In genomic region chr5:111738118-111738517, GRCh38 we compare ENCODE assay signal across 26 cellular contexts. TPM values are rescaled to one million over a fixed set of nuclear protein-coding genes. Genes with fewer than 3 reads are reported as not detected.
DNase-seq lines count a peak whose midpoint lies in the region; ATAC-seq, FAIRE-seq and TF ChIP-seq lines count a peak whose summit lies in the region.
"Had no signal": no experiment of that assay in that cellular context is flagged by ENCODE, and none has a peak within 500 bp of the region (broad histone marks: within the 10 kb centered on the region; RNA-seq: fewer than 3 reads in every experiment).

No MANE protein-coding gene starts in this region.

- H3K9me3 ChIP-seq in astrocyte (ENCODE audit: insufficient read depth, low read depth, low read length) (no peaks in the 10 kb centered on the region), liver (ENCODE audit: control insufficient read depth in 4 of 4, low read length in 3 of 4) (no peaks in the 10 kb centered on the region), skeletal muscle satellite cell (replicated peaks; ENCODE audit: low read length) (no peaks in the 10 kb centered on the region)
- H3K9me3 ChIP-seq: tibial artery had no signal

- FAIRE-seq in astrocyte (lab: Jason Lieb, UNC) (no peak), H54 (lab: Jason Lieb, UNC) (no peak)
- FAIRE-seq: endothelial cell of umbilical vein had no signal

- peak overlapping the region; percentile 60 for H3K27ac Mint-ChIP-seq in astrocyte (ENCODE audit: unreplicated experiment)
- H3K27ac Mint-ChIP-seq: activated naive CD4-positive, alpha-beta T cell treated with anti-CD3 and anti-CD28 coated beads, Interleukin-2, amount 50 U/mL, for 24 hours; activated T-helper 17 cell treated with anti-CD3 and anti-CD28 coated beads, Interleukin-2, amount 50 U/mL, for 72 hours; CD4-positive, CD25-positive, alpha-beta regulatory T cell; IgD-negative memory B cell; memory B cell; stimulated activated naive CD8-positive, alpha-beta T cell treated with anti-CD3 and anti-CD28 coated beads, Interleukin-15, Interleukin-2, amounts not matched to agents 100 ng/mL and 50 ng/mL, for 24 hours had no signal

- H2AFZ ChIP-seq in astrocyte (ENCODE audit: low read depth, low read length) = no peak overlapping the region

- peak overlapping the region; percentile 26 for H3K9ac ChIP-seq in astrocyte (ENCODE audit: low read length)
- H3K9ac ChIP-seq in liver (ENCODE audit: low read depth in 1 of 2, low read length in 2 of 2) = no peak overlapping the region
- peak overlapping the region; percentile 10 for H3K9ac ChIP-seq in skeletal muscle satellite cell (ENCODE audit: low read depth, low read length)

- no peaks in the 10 kb centered on the region for H4K20me1 ChIP-seq in astrocyte (ENCODE audit: insufficient read depth, low read length)

- H3K4me2 ChIP-seq in astrocyte (ENCODE audit: low read length) (peak overlapping the region; percentile 40), skeletal muscle satellite cell (ENCODE audit: low read length) (peak overlapping the region; percentile 6)

- DNase-seq in HCEC 1CT = peak; percentile 59
- DNase-seq in astrocyte (ENCODE audit: low read depth) = peak; percentile 77
- DNase-seq in activated T-cell treated with anti-CD3 and anti-CD28 coated beads for 4 hours = no peak
- no peak for DNase-seq in H54 (ENCODE audit: insufficient read length, low spot score)
- DNase-seq in COLO668 (lab: John Stamatoyannopoulos, UW; ENCODE audit: unreplicated experiment) = no peak
- DNase-seq: activated CD4-positive, alpha-beta T cell treated with anti-CD3 and anti-CD28 coated beads, Interleukin-2, amount 50 U/mL, for 4 hours; anterior cingulate cortex; CD4-positive, CD25-positive, alpha-beta regulatory T cell; central memory CD4-positive, alpha-beta T cell; dermis blood vessel endothelial cell; head of caudate nucleus; NCI-H2029 treated with DMSO at 0.1 percent for 48 hours; NCI-H226; NCI-H774; nucleus accumbens; T-helper 9 cell; tibial artery had no signal

- WGBS in liver = 50% methylated on average over 5 of the region's 5 CpGs

- no peak overlapping the region for H3K4me3 Mint-ChIP-seq in astrocyte (ENCODE audit: unreplicated experiment)
- H3K4me3 Mint-ChIP-seq: activated naive CD4-positive, alpha-beta T cell treated with anti-CD3 and anti-CD28 coated beads, Interleukin-2, amount 50 U/mL, for 24 hours; activated T-helper 17 cell treated with anti-CD3 and anti-CD28 coated beads, Interleukin-2, amount 50 U/mL, for 72 hours; CD4-positive, CD25-positive, alpha-beta regulatory T cell; IgD-negative memory B cell; memory B cell; stimulated activated naive CD8-positive, alpha-beta T cell treated with anti-CD3 and anti-CD28 coated beads, Interleukin-15, Interleukin-2, amounts not matched to agents 100 ng/mL and 50 ng/mL, for 24 hours had no signal

- H3K36me3 ChIP-seq in astrocyte (ENCODE audit: insufficient read depth, low read length) (peaks cover 18% of the 10 kb centered on the region), liver (ENCODE audit: control insufficient read depth in 4 of 4, insufficient read depth in 3 of 4, low read depth in 1 of 4, low read length in 3 of 4) (peaks cover 0 to 11% (median 0%) of the 10 kb centered on the region in 4 donors), skeletal muscle satellite cell (ENCODE audit: insufficient read depth, low read length) (peaks cover 40% of the 10 kb centered on the region)
- H3K36me3 ChIP-seq: tibial artery had no signal

- TF ChIP-seq CTCF in astrocyte (IDR thresholded peaks at IDR 0.05; ENCODE audit: insufficient read depth, low read depth, low read length) = no peak
- no peak for TF ChIP-seq CTCF in liver (IDR thresholded peaks at IDR 0.05; ENCODE audit: low read depth, low read length, missing input control)

- no peak for ATAC-seq in GM21526 (IDR thresholded peaks at IDR 0.05; ENCODE audit: low FRiP score, unreplicated experiment)
- ATAC-seq: activated T-helper 17 cell treated with anti-CD3 and anti-CD28 coated beads, Interleukin-2, amount 50 U/mL, for 72 hours had no signal

- peak overlapping the region; percentile 80 for H3K27ac ChIP-seq in astrocyte (ENCODE audit: low read depth, low read length)
- peak overlapping the region; percentile 43 to 69 for H3K27ac ChIP-seq in liver (ENCODE audit: low read depth in 1 of 2, low read length in 2 of 2)

- TF ChIP-seq RAD21 in liver (IDR thresholded peaks at IDR 0.05) = peak; percentile 4 to 29

- no peaks in the 10 kb centered on the region for H3K9me3 Mint-ChIP-seq in astrocyte (ENCODE audit: unreplicated experiment)
- H3K9me3 Mint-ChIP-seq: activated naive CD4-positive, alpha-beta T cell treated with anti-CD3 and anti-CD28 coated beads, Interleukin-2, amount 50 U/mL, for 24 hours; activated T-helper 17 cell treated with anti-CD3 and anti-CD28 coated beads, Interleukin-2, amount 50 U/mL, for 72 hours; CD4-positive, CD25-positive, alpha-beta regulatory T cell; IgD-negative memory B cell; memory B cell; stimulated activated naive CD8-positive, alpha-beta T cell treated with anti-CD3 and anti-CD28 coated beads, Interleukin-15, Interleukin-2, amounts not matched to agents 100 ng/mL and 50 ng/mL, for 24 hours had no signal

- H3K36me3 Mint-ChIP-seq in astrocyte (ENCODE audit: low read depth, unreplicated experiment) = peaks cover 9% of the 10 kb centered on the region
- H3K36me3 Mint-ChIP-seq: activated naive CD4-positive, alpha-beta T cell treated with anti-CD3 and anti-CD28 coated beads, Interleukin-2, amount 50 U/mL, for 24 hours; CD4-positive, CD25-positive, alpha-beta regulatory T cell; IgD-negative memory B cell; memory B cell had no signal

- H3K4me1 Mint-ChIP-seq in astrocyte (ENCODE audit: low read depth, unreplicated experiment) = peaks cover 75% of the 10 kb centered on the region
- H3K4me1 Mint-ChIP-seq: CD4-positive, CD25-positive, alpha-beta regulatory T cell had no signal

- no peaks in the 10 kb centered on the region for H3K27me3 Mint-ChIP-seq in astrocyte (ENCODE audit: low read depth, unreplicated experiment)
- H3K27me3 Mint-ChIP-seq: stimulated activated naive CD8-positive, alpha-beta T cell treated with anti-CD3 and anti-CD28 coated beads, Interleukin-15, Interleukin-2, amounts not matched to agents 100 ng/mL and 50 ng/mL, for 24 hours had no signal

- no peak overlapping the region for H3K4me3 ChIP-seq in astrocyte (ENCODE audit: insufficient read depth, low read depth, low read length)
- no peak overlapping the region for H3K4me3 ChIP-seq in liver (ENCODE audit: low read depth in 1 of 3, low read length in 3 of 3)
- no peak overlapping the region for H3K4me3 ChIP-seq in skeletal muscle satellite cell (ENCODE audit: low read length)
- H3K4me3 ChIP-seq: tibial artery had no signal

- H3K4me1 ChIP-seq in astrocyte (ENCODE audit: insufficient read depth, low read length) (peaks cover 75% of the 10 kb centered on the region), liver (ENCODE audit: control insufficient read depth in 4 of 4, insufficient read depth in 4 of 4, low read length in 3 of 4) (peaks cover 7 to 78% (median 57%) of the 10 kb centered on the region in 4 donors), skeletal muscle satellite cell (ENCODE audit: control insufficient read depth, insufficient read depth, low read length) (peaks cover 93% of the 10 kb centered on the region)

- no peak for TF ChIP-seq POLR2A in H54 (IDR thresholded peaks at IDR 0.05; ENCODE audit: low read depth, low read length)

- H3K27me3 ChIP-seq in astrocyte (ENCODE audit: insufficient read depth, low read length) = no peaks in the 10 kb centered on the region
- H3K27me3 ChIP-seq in liver (ENCODE audit: control insufficient read depth in 4 of 4, insufficient read depth in 4 of 4, low read length in 3 of 4) = no peaks in the 10 kb centered on the region
- H3K27me3 ChIP-seq in skeletal muscle satellite cell (ENCODE audit: control insufficient read depth, insufficient read depth, low read length) = no peaks in the 10 kb centered on the region
- H3K27me3 ChIP-seq: tibial artery had no signal

- peaks cover 94% of the 10 kb centered on the region for H3K79me2 ChIP-seq in astrocyte (ENCODE audit: insufficient read depth, low read length)

TF ChIP-seq in liver, 16 proteins besides CTCF, POLR2A, EP300 and RAD21 (continues in another document):
- no peak for TF ChIP-seq REST (IDR thresholded peaks at IDR 0.05)
- peak; percentile 34 for TF ChIP-seq FOXA2 (IDR thresholded peaks at IDR 0.05)
- peak; percentile 63 for TF ChIP-seq HNF4G (IDR thresholded peaks at IDR 0.05)
- TF ChIP-seq FOXA1 (IDR thresholded peaks at IDR 0.05) = no peak
- TF ChIP-seq YY1 (IDR thresholded peaks at IDR 0.05) = peak; percentile 65
- TF ChIP-seq HNF4A (conservative IDR thresholded peaks at IDR 0.05) = peak; percentile 86 to 88

RNA-seq across cellular contexts. Expression of gene NREP, which starts 18.9 kb away (rescaled TPM):
- total RNA-seq in astrocyte = 185 and 188 TPM in 2 replicates
- total RNA-seq in liver = 10 to 100 TPM; 12.6 to 82.7 TPM
- 1 to 10 TPM; 3.0 to 7.0 TPM for polyA plus RNA-seq in liver
- 22.6 and 61.4 TPM in 2 replicates for total RNA-seq in skeletal muscle satellite cell (2012; rRNA removed)

Comparison
In these comparisons a context has a peak if more than half of its experiments do, and no peak if none do; other contexts are left out.
1. DNase-seq: peak in HCEC 1CT (single experiment) and astrocyte (single experiment); none in activated T-cell treated with anti-CD3 and anti-CD28 coated beads for 4 hours (single experiment), H54 (single experiment) and COLO668 (single experiment).
2. H3K9ac ChIP-seq: peak in astrocyte (single experiment) and skeletal muscle satellite cell (single experiment); none in liver (0 of 2).